ENCODE assay signal across 28 cellular contexts in the genomic region with DNA sequence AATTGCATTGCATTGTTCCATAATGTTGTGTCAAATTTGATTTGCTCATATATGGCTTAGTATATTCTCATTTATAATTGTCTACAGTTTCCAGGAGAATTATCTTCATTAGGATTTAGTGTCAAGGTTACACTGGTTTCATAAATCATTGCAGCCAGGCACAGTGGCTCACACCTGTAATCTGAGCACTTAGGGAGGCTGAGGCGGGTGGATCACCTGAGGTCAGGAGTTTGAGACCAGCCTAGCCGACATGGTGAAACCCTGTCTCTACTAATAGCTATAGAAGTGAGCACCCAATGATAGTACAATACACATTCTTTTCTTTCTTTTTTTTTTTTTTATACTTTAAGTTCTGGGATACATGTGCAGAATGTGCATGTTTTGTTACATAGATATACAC.
DNase-seq lines count a peak whose midpoint lies in the region; FAIRE-seq and TF ChIP-seq lines count a peak whose summit lies in the region.
"Had no signal": no experiment of that assay in that cellular context is flagged by ENCODE, and none has a peak within 500 bp of the region (broad histone marks: within the 10 kb centered on the region; RNA-seq: fewer than 3 reads in every experiment).

No MANE protein-coding gene starts in this region.

- no peak overlapping the region for H3K14ac ChIP-seq in H1 (ENCODE audit: insufficient read length)

- no peak for TF ChIP-seq CTCF in H1 (IDR thresholded peaks at IDR 0.05; ENCODE audit: control extremely low read depth in 1 of 3, insufficient read depth in 1 of 3, low read depth in 1 of 3, low read length in 3 of 3)

- peaks cover 0 to 83% of the 10 kb centered on the region in 2 experiments; a peak in 2 of 4 replicates for H3K79me2 ChIP-seq in H1 (ENCODE audit: control insufficient read depth in 1 of 2, insufficient read depth in 2 of 2, low read length in 2 of 2)

- TF ChIP-seq POLR2A in H1 (IDR thresholded peaks at IDR 0.05; ENCODE audit: control extremely low read depth in 1 of 2, low read depth in 2 of 2, low read length in 2 of 2): peak in 1 of 2 experiments; percentile 51; a peak in 1 of 3 replicates

- no peak overlapping the region for H4K91ac ChIP-seq in H1 (replicated peaks; ENCODE audit: insufficient read length, low read length)

- no peak for FAIRE-seq in H1 (lab: Jason Lieb, UNC)
- FAIRE-seq: A549, D721Med had no signal

- no peak overlapping the region for H4K8ac ChIP-seq in H1 (ENCODE audit: extremely low read depth, insufficient read depth, low read length)

- H3K23me2 ChIP-seq in H1 (ENCODE audit: low read depth, low read length): no peaks in the 10 kb centered on the region

- no peak overlapping the region for H3K4me3 ChIP-seq in H1 (ENCODE audit: extremely low read depth in 1 of 4, insufficient read depth in 2 of 4, low read depth in 3 of 4, low read length in 4 of 4)
- H3K4me3 ChIP-seq: A549; BLaER1; BLaER1 treated with 17β-estradiol and CSF1 and Interleukin-3, amounts not matched to agents 10 nM and 100 nM had no signal

- H3K9ac ChIP-seq in H1 (replicated peaks in 1 of 4; ENCODE audit: extremely low read depth in 1 of 4, low read depth in 3 of 4, low read length in 3 of 4): no peak overlapping the region
- H3K9ac ChIP-seq: BLaER1; BLaER1 treated with 17β-estradiol and CSF1 and Interleukin-3, amounts not matched to agents 10 nM and 100 nM had no signal

- no peaks in the 10 kb centered on the region for H3K27me3 ChIP-seq in H1 (replicated peaks in 1 of 4; ENCODE audit: control insufficient read depth in 3 of 4, extremely low read depth in 1 of 4, insufficient read depth in 3 of 4, low read length in 3 of 4)
- H3K27me3 ChIP-seq: BE2C; BLaER1; BLaER1 treated with 17β-estradiol and CSF1 and Interleukin-3, amounts not matched to agents 10 nM and 100 nM had no signal

- CTCF ChIA-PET in H1 (lab: Charles Lee; ENCODE audit: partially characterized antibody): no interaction called here

- TF ChIP-seq RAD21 in H1 (IDR thresholded peaks at IDR 0.05 in 1 of 2, conservative IDR thresholded peaks at IDR 0.05 in 1 of 2; ENCODE audit: low read depth in 2 of 2, low read length in 2 of 2): no peak

- no peak overlapping the region for H2BK15ac ChIP-seq in H1 (ENCODE audit: low read length)

- no peaks in the 10 kb centered on the region; a peak in 1 of 4 replicates for H3K9me3 ChIP-seq in H1 (ENCODE audit: insufficient read depth in 2 of 2, low read depth in 1 of 2, low read length in 1 of 2)
- H3K9me3 ChIP-seq: A549; BLaER1; BLaER1 treated with 17β-estradiol and CSF1 and Interleukin-3, amounts not matched to agents 10 nM and 100 nM; Caco-2 had no signal

- H3K27ac ChIP-seq in H1 (ENCODE audit: low read depth, low read length): no peak overlapping the region
- H3K27ac ChIP-seq: 22Rv1; A549; BLaER1; BLaER1 treated with 17β-estradiol and CSF1 and Interleukin-3, amounts not matched to agents 10 nM and 100 nM; C4-2B had no signal

- H2BK12ac ChIP-seq in H1 (ENCODE audit: low read depth, low read length): no peak overlapping the region

- TF ChIP-seq EP300 in H1 (IDR thresholded peaks at IDR 0.05; ENCODE audit: borderline replicate concordance in 1 of 2, low read depth in 2 of 2, low read length in 2 of 2): no peak

- no peaks in the 10 kb centered on the region for H3K4me1 ChIP-seq in H1 (replicated peaks in 1 of 4; ENCODE audit: control insufficient read depth in 3 of 4, insufficient read depth in 4 of 4, low read length in 3 of 4)
- H3K4me1 ChIP-seq: A549; BE2C; BLaER1; BLaER1 treated with 17β-estradiol and CSF1 and Interleukin-3, amounts not matched to agents 10 nM and 100 nM; Caco-2 had no signal

- no peak overlapping the region for H3K23ac ChIP-seq in H1 (ENCODE audit: insufficient read length)

- no peak overlapping the region for H2AFZ ChIP-seq in H1 (ENCODE audit: low read length)

- DNase-seq in H1 (ENCODE audit: low read depth in 1 of 2, low spot score in 2 of 2) (no peak), NCI-H187 (lab: John Stamatoyannopoulos, UW) (no peak)
- DNase-seq: 8988T; ACHN; AML-193; BE2C; C1 segment of cervical spinal cord; Caco-2; Calu3; CD4-positive, alpha-beta memory T cell; CD4-positive, alpha-beta T cell; CD4-positive, CD25-positive, alpha-beta regulatory T cell; CD8-positive, alpha-beta memory T cell; CD8-positive, alpha-beta T cell; COR-L47; DMS 273 treated with DMSO at 0.1 percent for 48 hours; DMS153; DMS53; DMS79; DMS79 treated with DMSO at 0.1 percent for 48 hours; DND-41; EL had no signal

- no peak overlapping the region for H3K4ac ChIP-seq in H1 (replicated peaks; ENCODE audit: insufficient read length, low read depth, low read length)

- H3K4me2 ChIP-seq in H1 (ENCODE audit: insufficient read depth in 1 of 2, low read depth in 2 of 2, low read length in 2 of 2): no peak overlapping the region
- H3K4me2 ChIP-seq: A549; BLaER1; BLaER1 treated with 17β-estradiol and CSF1 and Interleukin-3, amounts not matched to agents 10 nM and 100 nM had no signal

- no peaks in the 10 kb centered on the region for H4K20me1 ChIP-seq in H1 (replicated peaks in 1 of 2; ENCODE audit: control insufficient read depth in 1 of 2, insufficient read depth in 2 of 2, low read length in 2 of 2)
- H4K20me1 ChIP-seq: BLaER1; BLaER1 treated with 17β-estradiol and CSF1 and Interleukin-3, amounts not matched to agents 10 nM and 100 nM had no signal

- POLR2A ChIA-PET in H1 (lab: Charles Lee; ENCODE audit: partially characterized antibody): interaction anchor here (1.3 kb wide), 1 partner anchor 10 kb away, joined by 5 read pairs; no protein-coding TSS in a partner anchor

- H3K56ac ChIP-seq in H1 (replicated peaks; ENCODE audit: insufficient read length, low read depth, low read length): no peak overlapping the region

- H3K36me3 ChIP-seq in H1 (ENCODE audit: control insufficient read depth in 2 of 4, insufficient read depth in 4 of 4, low read length in 3 of 4): peaks cover 0 to 33% (median 16%) of the 10 kb centered on the region in 4 experiments; a peak in 4 of 8 replicates
- H3K36me3 ChIP-seq: BE2C; BLaER1; BLaER1 treated with 17β-estradiol and CSF1 and Interleukin-3, amounts not matched to agents 10 nM and 100 nM had no signal

- H2AK5ac ChIP-seq in H1 (ENCODE audit: low read depth, low read length): no peak overlapping the region

- H3K79me1 ChIP-seq in H1 (ENCODE audit: low read depth, low read length): no peaks in the 10 kb centered on the region; the same call in 1 of the 2 replicates

- WGBS in H1 (ENCODE audit: extremely low coverage in 1 of 2, insufficient coverage in 1 of 2, insufficient read length in 1 of 2, insufficient replicate concordance in 2 of 2, low coverage in 1 of 2, low lambda C conversion rate in 2 of 2, missing lambda C conversion rate in 1 of 2), 2 experiments: 94% methylated on average over 2 of the region's 2 CpGs; no CpG with 5 or more reads in 1 of the 2 experiments

- no peak overlapping the region for H4K5ac ChIP-seq in H1 (ENCODE audit: insufficient read length, low read depth, low read length)

- H2BK20ac ChIP-seq in H1 (ENCODE audit: low read length): no peak overlapping the region

- H2BK120ac ChIP-seq in H1 (replicated peaks; ENCODE audit: low read depth, low read length): no peak overlapping the region

- H3K18ac ChIP-seq in H1 (ENCODE audit: extremely low read depth, low read length): no peak overlapping the region

- H2BK5ac ChIP-seq in H1 (ENCODE audit: low read depth, low read length): no peak overlapping the region

TF ChIP-seq in H1, 55 proteins besides CTCF, POLR2A, EP300 and RAD21:
- TF ChIP-seq POLR2AphosphoS5 (IDR thresholded peaks at IDR 0.05; ENCODE audit: low read depth, low read length) (peak; percentile 62; the same call in 1 of the 2 replicates), GABPA (IDR thresholded peaks at IDR 0.05; ENCODE audit: borderline replicate concordance, insufficient read depth, low read length) (no peak)
TF ChIP-seq in H1: peak in this region for 1.
